In the genomic region with DNA sequence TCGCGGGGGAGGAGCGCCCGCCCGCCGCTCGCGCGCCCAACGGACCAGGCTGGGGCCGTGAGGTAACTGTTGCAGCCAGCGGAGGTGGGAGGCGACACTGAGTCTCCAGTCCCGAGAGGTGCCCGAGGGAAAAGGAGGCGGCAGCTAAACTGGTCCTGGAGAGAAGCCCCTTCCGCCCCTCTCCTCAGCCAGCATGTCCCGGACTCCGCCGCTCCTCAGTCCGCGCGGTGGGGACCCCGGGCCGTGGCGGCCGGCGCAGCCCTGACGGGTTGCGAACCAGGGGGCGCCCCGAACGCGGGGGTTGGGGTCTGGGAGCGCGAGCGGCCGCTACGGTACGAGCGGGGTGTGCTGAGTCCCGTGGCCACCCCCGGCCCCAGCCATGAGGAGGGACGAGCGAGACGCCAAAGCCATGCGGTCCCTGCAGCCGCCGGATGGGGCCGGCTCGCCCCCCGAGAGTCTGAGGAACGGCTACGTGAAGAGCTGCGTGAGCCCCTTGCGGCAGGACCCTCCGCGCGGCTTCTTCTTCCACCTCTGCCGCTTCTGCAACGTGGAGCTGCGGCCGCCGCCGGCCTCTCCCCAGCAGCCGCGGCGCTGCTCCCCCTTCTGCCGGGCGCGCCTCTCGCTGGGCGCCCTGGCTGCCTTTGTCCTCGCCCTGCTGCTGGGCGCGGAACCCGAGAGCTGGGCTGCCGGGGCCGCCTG, we compare ENCODE assay signal across 8 cellular contexts.
DNase-seq lines count a peak whose midpoint lies in the region; ATAC-seq lines count a peak whose summit lies in the region.

PDE3B (plus strand) TSS at position 108 of the 699 bp plus-strand sequence; CDS start at position 380, 272 bp downstream.

- ATAC-seq in GM18907 (IDR thresholded peaks at IDR 0.05; ENCODE audit: unreplicated experiment) = peak; percentile 85
- ATAC-seq in HG03139 (IDR thresholded peaks at IDR 0.05; ENCODE audit: unreplicated experiment) = peak; percentile 66

- DNase-seq in AG20443 (ENCODE audit: low spot score) = peak; percentile 74
- DNase-seq in NCI-H524 treated with DMSO at 0.1 percent for 48 hours (lab: John Stamatoyannopoulos, UW) = peak; percentile 16
- peak; percentile 46 to 51 for DNase-seq in activated CD4-positive, alpha-beta T cell treated with anti-CD3 and anti-CD28 coated beads, Interleukin-2, amount 50 U/mL, for 4 hours
- DNase-seq in effector CD4-positive, alpha-beta T cell = peak; percentile 55
- peak; percentile 73 for DNase-seq in medulla oblongata (ENCODE audit: extremely low spot score)
- peak; percentile 61 for DNase-seq in stimulated activated CD8-positive, alpha-beta memory T cell treated with anti-CD3 and anti-CD28 coated beads, Interleukin-12 subunit alpha, Interleukin-12 subunit beta, amount 100 ng/mL, for 4 hours (ENCODE audit: low read depth)

Comparison
In these comparisons a context has a peak if more than half of its experiments do, and no peak if none do; other contexts are left out.
1. Peak in every context shown above with its lines: DNase-seq and ATAC-seq.
2. DNase-seq: peak in every context shown above with its lines; median percentile 74 in AG20443; 73 in medulla oblongata; 61 in stimulated activated CD8-positive, alpha-beta memory T cell treated with anti-CD3 and anti-CD28 coated beads, Interleukin-12 subunit alpha, Interleukin-12 subunit beta, amount 100 ng/mL, for 4 hours; 55 in effector CD4-positive, alpha-beta T cell; 48 in activated CD4-positive, alpha-beta T cell treated with anti-CD3 and anti-CD28 coated beads, Interleukin-2, amount 50 U/mL, for 4 hours; 16 in NCI-H524 treated with DMSO at 0.1 percent for 48 hours.